In the genomic region with DNA sequence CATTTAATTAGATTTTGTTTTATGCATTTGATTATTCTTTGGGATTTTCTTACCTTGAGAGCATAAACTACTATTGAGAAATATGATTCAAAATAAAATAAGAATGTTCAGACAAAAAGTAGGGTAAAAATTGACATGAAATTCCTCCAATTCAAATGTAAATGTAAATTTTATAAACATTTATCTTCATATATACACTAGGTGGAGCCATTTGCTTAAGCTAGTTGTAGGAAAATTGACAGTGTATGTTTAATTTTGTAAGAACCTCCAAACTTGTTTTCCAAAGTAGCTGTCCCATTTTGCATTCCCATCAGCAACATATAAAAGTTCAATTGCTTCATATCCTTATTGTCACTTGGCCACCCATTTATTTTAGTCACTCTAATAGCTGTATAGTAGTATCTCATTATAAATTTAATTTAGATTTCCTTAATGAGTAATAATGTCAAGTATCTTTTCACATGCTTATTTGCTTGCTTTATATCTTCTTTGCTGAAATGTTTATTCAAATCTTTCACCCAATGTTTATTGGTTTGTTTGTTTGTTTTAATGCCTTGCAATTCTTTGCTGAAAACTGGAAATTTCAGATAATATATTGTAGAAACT, we compare ENCODE assay signal across 9 cellular contexts. TPM values are rescaled to one million over a fixed set of nuclear protein-coding genes. Genes with fewer than 3 reads are reported as not detected.
DNase-seq lines count a peak whose midpoint lies in the region; ATAC-seq and TF ChIP-seq lines count a peak whose summit lies in the region.
"Had no signal": no experiment of that assay in that cellular context is flagged by ENCODE, and none has a peak within 500 bp of the region (broad histone marks: within the 10 kb centered on the region; RNA-seq: fewer than 3 reads in every experiment).

No MANE protein-coding gene starts in this region.

- no peak for ATAC-seq in HCT116

- 0 out of 2 replicates have a peak, but pooled peaks cover 2% of the 10 kb centered on the region for H3K27me3 ChIP-seq in BJ (ENCODE audit: control insufficient read depth, insufficient read depth, low read length)
- no peaks in the 10 kb centered on the region for H3K27me3 ChIP-seq in HCT116 (ENCODE audit: insufficient read depth, low read length)
- H3K27me3 ChIP-seq in suprapubic skin: no peaks in the 10 kb centered on the region

- H3K27me3 Mint-ChIP-seq in activated T-helper 1 cell treated with anti-CD3 and anti-CD28 coated beads, Interleukin-12 subunit alpha, Interleukin-12 subunit beta, Interleukin-2, Interleukin-4 antibody, amounts not matched to agents 30 ng/mL and 10 ng/mL and 1 ng/mL, durations not matched to agents 14 hours and 24 hours and 36 hours (ENCODE audit: insufficient read depth): no peaks in the 10 kb centered on the region

- no peak for TF ChIP-seq EP300 in suprapubic skin (IDR thresholded peaks at IDR 0.05)

- H3K4me3 Mint-ChIP-seq in activated T-helper 1 cell treated with anti-CD3 and anti-CD28 coated beads, Interleukin-12 subunit alpha, Interleukin-12 subunit beta, Interleukin-2, Interleukin-4 antibody, amounts not matched to agents 30 ng/mL and 10 ng/mL and 1 ng/mL, durations not matched to agents 14 hours and 24 hours and 36 hours: no peak overlapping the region

- POLR2A ChIA-PET in BJ (lab: Charles Lee) (no interaction called here), HCT116 (lab: Charles Lee) (no interaction called here)

- no peaks in the 10 kb centered on the region for H3K4me1 ChIP-seq in HCT116 (ENCODE audit: control insufficient read depth in 1 of 2, insufficient read depth in 2 of 2, low read length in 2 of 2)
- H3K4me1 ChIP-seq in suprapubic skin: no peaks in the 10 kb centered on the region

- CTCF ChIA-PET in BJ (lab: Yijun Ruan, JAX): interaction anchor here (0.7 to 1.5 kb wide), 9 partner anchors 9 to 977 kb away, joined by 3 to 9 read pairs (median 3); no protein-coding TSS in a partner anchor
- CTCF ChIA-PET in HCT116 (lab: Charles Lee): interaction anchor here (0.6 to 2.3 kb wide), 9 partner anchors 9 to 983 kb away, joined by 3 to 12 read pairs (median 4); a partner anchor contains a TSS

- no peaks in the 10 kb centered on the region for H3K36me3 Mint-ChIP-seq in activated T-helper 1 cell treated with anti-CD3 and anti-CD28 coated beads, Interleukin-12 subunit alpha, Interleukin-12 subunit beta, Interleukin-2, Interleukin-4 antibody, amounts not matched to agents 30 ng/mL and 10 ng/mL and 1 ng/mL, durations not matched to agents 14 hours and 24 hours and 36 hours (ENCODE audit: low read depth)

- H4K20me1 ChIP-seq in HCT116 (ENCODE audit: insufficient read depth): no peaks in the 10 kb centered on the region

- peak; percentile 9 for DNase-seq in BJ (ENCODE audit: low read depth)
- DNase-seq in HCT116 (ENCODE audit: low read depth, low spot score): peak; percentile 7
- DNase-seq in RKO (ENCODE audit: low spot score): peak; percentile 63
- DNase-seq in glomerular visceral epithelial cell (ENCODE audit: extremely low spot score): peak; percentile 18
- no peak for DNase-seq in activated CD4-positive, alpha-beta T cell treated with anti-CD3 and anti-CD28 coated beads for 1 hour
- no peak for DNase-seq in suprapubic skin (ENCODE audit: low spot score in 2 of 2)
- no peak for DNase-seq in stimulated activated CD4-positive, alpha-beta T cell treated with anti-CD3 and anti-CD28 coated beads, Interleukin-4, amount 100 ng/mL, for 1 hour
- DNase-seq in activated T-helper 1 cell treated with anti-CD3 and anti-CD28 coated beads, Interleukin-12 subunit alpha, Interleukin-12 subunit beta, Interleukin-2, Interleukin-4 antibody, amounts not matched to agents 30 ng/mL and 10 ng/mL and 1 ng/mL, durations not matched to agents 14 hours and 24 hours and 36 hours (ENCODE audit: low spot score): no peak
- DNase-seq: activated CD8-positive, alpha-beta memory T cell treated with anti-CD3 and anti-CD28 coated beads, Interleukin-2, amount 50 U/mL, for 4 hours had no signal

- no TSS peak for BruUV-seq in HCT116 (replicated peaks; lab: Mats Ljungman, UMichigan)

- peak; percentile 33 for TF ChIP-seq CTCF in BJ (IDR thresholded peaks at IDR 0.05; ENCODE audit: insufficient read depth, low read depth, low read length)
- peak; percentile 25 to 55 (median 50); a peak in 3 of 6 replicates for TF ChIP-seq CTCF in HCT116 (IDR thresholded peaks at IDR 0.05 in 2 of 3, conservative IDR thresholded peaks at IDR 0.05 in 1 of 3; ENCODE audit: borderline replicate concordance in 1 of 3, insufficient read depth in 1 of 3, low read depth in 2 of 3, low read length in 2 of 3)
- no peak for TF ChIP-seq CTCF in suprapubic skin (IDR thresholded peaks at IDR 0.05)

- H3K9me3 Mint-ChIP-seq in activated T-helper 1 cell treated with anti-CD3 and anti-CD28 coated beads, Interleukin-12 subunit alpha, Interleukin-12 subunit beta, Interleukin-2, Interleukin-4 antibody, amounts not matched to agents 30 ng/mL and 10 ng/mL and 1 ng/mL, durations not matched to agents 14 hours and 24 hours and 36 hours: no peaks in the 10 kb centered on the region

- intact Hi-C loops in HCT116 (cut with micrococcal nuclease): loop anchor here (2.0 kb wide), 1 partner anchor 602 kb away; no protein-coding TSS in a partner anchor
- intact Hi-C loops in activated T-helper 1 cell treated with anti-CD3 and anti-CD28 coated beads, Interleukin-12 subunit alpha, Interleukin-12 subunit beta, Interleukin-2, Interleukin-4 antibody, amounts not matched to agents 30 ng/mL and 10 ng/mL and 1 ng/mL, durations not matched to agents 14 hours and 24 hours and 36 hours (cut with micrococcal nuclease): loop anchor here (1.0 kb wide), 3 partner anchors 505 to 688 kb away; no protein-coding TSS in a partner anchor

- no peaks in the 10 kb centered on the region for H3K4me1 Mint-ChIP-seq in activated T-helper 1 cell treated with anti-CD3 and anti-CD28 coated beads, Interleukin-12 subunit alpha, Interleukin-12 subunit beta, Interleukin-2, Interleukin-4 antibody, amounts not matched to agents 30 ng/mL and 10 ng/mL and 1 ng/mL, durations not matched to agents 14 hours and 24 hours and 36 hours (ENCODE audit: low read depth)

- no peaks in the 10 kb centered on the region for H3K9me3 ChIP-seq in HCT116 (ENCODE audit: control insufficient read depth in 1 of 2, insufficient read depth in 1 of 2, low read depth in 1 of 2, low read length in 2 of 2)
- H3K9me3 ChIP-seq in suprapubic skin: no peaks in the 10 kb centered on the region

- TF ChIP-seq POLR2A in HCT116 (IDR thresholded peaks at IDR 0.05; ENCODE audit: borderline replicate concordance, extremely low read depth, insufficient read depth, insufficient read length) (no peak), suprapubic skin (IDR thresholded peaks at IDR 0.05) (no peak)

- H3K4me2 ChIP-seq in HCT116 (ENCODE audit: low read length): no peak overlapping the region

- H3K27ac Mint-ChIP-seq in activated T-helper 1 cell treated with anti-CD3 and anti-CD28 coated beads, Interleukin-12 subunit alpha, Interleukin-12 subunit beta, Interleukin-2, Interleukin-4 antibody, amounts not matched to agents 30 ng/mL and 10 ng/mL and 1 ng/mL, durations not matched to agents 14 hours and 24 hours and 36 hours: no peak overlapping the region

- H3K9ac ChIP-seq in HCT116 (ENCODE audit: low read length): no peak overlapping the region

- H3K27ac ChIP-seq in HCT116 (ENCODE audit: low read depth, low read length) (no peak overlapping the region), suprapubic skin (no peak overlapping the region)

- H3K36me3 ChIP-seq in BJ (ENCODE audit: control insufficient read depth, insufficient read depth, low read length): no peaks in the 10 kb centered on the region
- H3K36me3 ChIP-seq in HCT116 (ENCODE audit: control insufficient read depth in 1 of 2, insufficient read depth in 2 of 2, low read length in 2 of 2): no peaks in the 10 kb centered on the region
- no peaks in the 10 kb centered on the region for H3K36me3 ChIP-seq in suprapubic skin

- RAD21 ChIA-PET in HCT116 (lab: Charles Lee; ENCODE audit: low non-redundant PET in 1 of 2, low total read pairs in 2 of 2, uncharacterized antibody in 2 of 2, unreplicated experiment in 2 of 2): no interaction called here

- no peak overlapping the region for H2AFZ ChIP-seq in HCT116 (ENCODE audit: low read depth, low read length, poor library complexity, severe bottlenecking)

- H3K4me3 ChIP-seq in BJ (ENCODE audit: low read depth, low read length) (no peak overlapping the region), HCT116 (replicated peaks in 1 of 2; ENCODE audit: low read depth in 1 of 2, low read length in 2 of 2) (no peak overlapping the region), suprapubic skin (no peak overlapping the region)

- H3K9me2 ChIP-seq in HCT116 (ENCODE audit: insufficient read depth): no peaks in the 10 kb centered on the region

- H3K79me2 ChIP-seq in HCT116 (ENCODE audit: insufficient read depth, low read length): no peaks in the 10 kb centered on the region

- TF ChIP-seq RAD21 in HCT116 (IDR thresholded peaks at IDR 0.05; ENCODE audit: low read depth): peak; percentile 67

TF ChIP-seq in HCT116, 20 proteins besides CTCF, POLR2A, EP300 and RAD21 (continues in another document):
- TF ChIP-seq JUND (IDR thresholded peaks at IDR 0.05) (no peak), EZH2 (IDR thresholded peaks at IDR 0.05) (no peak), EGR1 (IDR thresholded peaks at IDR 0.05; ENCODE audit: low read depth) (no peak)
- TF ChIP-seq, protein P1, sequence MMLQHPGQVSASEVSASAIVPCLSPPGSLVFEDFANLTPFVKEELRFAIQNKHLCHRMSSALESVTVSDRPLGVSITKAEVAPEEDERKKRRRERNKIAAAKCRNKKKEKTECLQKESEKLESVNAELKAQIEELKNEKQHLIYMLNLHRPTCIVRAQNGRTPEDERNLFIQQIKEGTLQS (IDR thresholded peaks at IDR 0.05): no peak

RNA-seq across cellular contexts. Expression of a gene that starts 37.6 kb away (rescaled TPM):
- polyA plus RNA-seq in BJ (2011; rRNA removed): not detected in 2 replicates
- polyA minus RNA-seq in BJ (2011; rRNA and poly(A)+ RNA removed): not detected in 2 replicates
- total RNA-seq in HCT116 (2021; ENCODE audit: unreplicated experiment) (0.69 TPM), suprapubic skin (not detected)
- 0.15 and 0.17 TPM in 2 replicates for polyA plus RNA-seq in HCT116 (2012)
- total RNA-seq in activated T-helper 1 cell treated with anti-CD3 and anti-CD28 coated beads, Interleukin-12 subunit alpha, Interleukin-12 subunit beta, Interleukin-2, Interleukin-4 antibody, amounts not matched to agents 30 ng/mL and 10 ng/mL and 1 ng/mL, durations not matched to agents 14 hours and 24 hours and 36 hours: not detected in 2 replicates

Comparison
In these comparisons a context has a peak if more than half of its experiments do, and no peak if none do; other contexts are left out.
1. DNase-seq: peak in BJ (single experiment), HCT116 (single experiment), RKO (single experiment) and glomerular visceral epithelial cell (single experiment); none in activated CD4-positive, alpha-beta T cell treated with anti-CD3 and anti-CD28 coated beads for 1 hour (single experiment), suprapubic skin (0 of 2), stimulated activated CD4-positive, alpha-beta T cell treated with anti-CD3 and anti-CD28 coated beads, Interleukin-4, amount 100 ng/mL, for 1 hour (single experiment) and activated T-helper 1 cell treated with anti-CD3 and anti-CD28 coated beads, Interleukin-12 subunit alpha, Interleukin-12 subunit beta, Interleukin-2, Interleukin-4 antibody, amounts not matched to agents 30 ng/mL and 10 ng/mL and 1 ng/mL, durations not matched to agents 14 hours and 24 hours and 36 hours (single experiment).
2. CTCF ChIP-seq: peak in BJ (single experiment) and HCT116 (3 of 3); none in suprapubic skin (0 of 2).